Comparison of ENCODE assay signal across 9 cellular contexts in genomic region chr14:76863724-76864407, GRCh38. TPM values are rescaled to one million over a fixed set of nuclear protein-coding genes. Genes with fewer than 3 reads are reported as not detected.
DNase-seq lines count a peak whose midpoint lies in the region; ATAC-seq lines count a peak whose summit lies in the region.
"Had no signal": no experiment of that assay in that cellular context is flagged by ENCODE, and none has a peak within 500 bp of the region (broad histone marks: within the 10 kb centered on the region; RNA-seq: fewer than 3 reads in every experiment).

No MANE protein-coding gene starts in this region.

- H3K4me1 Mint-ChIP-seq in activated CD4-positive, alpha-beta T cell treated with anti-CD3 and anti-CD28 coated beads for 36 hours: peaks cover 40% of the 10 kb centered on the region
- H3K4me1 Mint-ChIP-seq in activated CD4-positive, alpha-beta T cell treated with anti-CD3 and anti-CD28 coated beads, Interleukin-2, amount 10 ng/mL, durations not matched to agents 7 days and 5 days: peaks cover 41% of the 10 kb centered on the region

- no peak overlapping the region for H3K4me3 ChIP-seq in right cardiac atrium (ENCODE audit: low read length)

- H3K27ac ChIP-seq in right cardiac atrium (ENCODE audit: low read length) (peak overlapping the region; percentile 71), substantia nigra (ENCODE audit: low read depth, low read length, poor library complexity, severe bottlenecking) (peak overlapping the region; percentile 56)

- H3K4me1 ChIP-seq in right cardiac atrium (ENCODE audit: control insufficient read depth, insufficient read depth, low read length): peaks cover 8% of the 10 kb centered on the region

- WGBS in right cardiac atrium: 19% methylated on average over 15 of the region's 15 CpGs

- intact Hi-C loops in activated CD4-positive, alpha-beta T cell treated with anti-CD3 and anti-CD28 coated beads for 36 hours (cut with DNase I, micrococcal nuclease): no loop called here
- intact Hi-C loops in right cardiac atrium (cut with DNase I): no loop called here

- peak; percentile 29 for DNase-seq in activated CD4-positive, alpha-beta T cell treated with anti-CD3 and anti-CD28 coated beads for 36 hours
- DNase-seq in activated CD4-positive, alpha-beta T cell treated with anti-CD3 and anti-CD28 coated beads, Interleukin-2, amount 10 ng/mL, durations not matched to agents 7 days and 5 days: no peak
- DNase-seq in SHP77 treated with DMSO at 0.1 percent for 48 hours (lab: John Stamatoyannopoulos, UW) (peak; percentile 52), right cardiac atrium (peak; percentile 73 to 85 (median 83)), substantia nigra (lab: John Stamatoyannopoulos, UW) (peak in 19 of 49 donors; percentile 20 to 49 (median 39)), HUDEP-2 (lab: John Stamatoyannopoulos, UW; ENCODE audit: unreplicated experiment in 76 of 76) (no peak)
- no peak for DNase-seq in activated CD4-positive, CD25-positive, alpha-beta regulatory T cell treated with anti-CD3 and anti-CD28 coated beads, Interleukin-2, amount 50 U/mL, for 72 hours

- no peaks in the 10 kb centered on the region for H3K9me3 Mint-ChIP-seq in activated CD4-positive, alpha-beta T cell treated with anti-CD3 and anti-CD28 coated beads for 36 hours (ENCODE audit: low read depth)
- H3K9me3 Mint-ChIP-seq in activated CD4-positive, alpha-beta T cell treated with anti-CD3 and anti-CD28 coated beads, Interleukin-2, amount 10 ng/mL, durations not matched to agents 7 days and 5 days: no peaks in the 10 kb centered on the region

- no peak for ATAC-seq in activated CD4-positive, alpha-beta T cell treated with anti-CD3 and anti-CD28 coated beads for 36 hours
- peak; percentile 83 to 92 for ATAC-seq in right cardiac atrium
- no peak for ATAC-seq in GM19324 (IDR thresholded peaks at IDR 0.05; ENCODE audit: low FRiP score, unreplicated experiment)

- no peak overlapping the region for H3K4me3 Mint-ChIP-seq in activated CD4-positive, alpha-beta T cell treated with anti-CD3 and anti-CD28 coated beads for 36 hours
- H3K4me3 Mint-ChIP-seq in activated CD4-positive, alpha-beta T cell treated with anti-CD3 and anti-CD28 coated beads, Interleukin-2, amount 10 ng/mL, durations not matched to agents 7 days and 5 days: no peak overlapping the region

- H3K9me3 ChIP-seq in right cardiac atrium (ENCODE audit: control insufficient read depth, low read length): no peaks in the 10 kb centered on the region

- POLR2A ChIA-PET in activated CD4-positive, alpha-beta T cell treated with anti-CD3 and anti-CD28 coated beads for 36 hours (lab: Charles Lee): no interaction called here
- POLR2A ChIA-PET in activated CD4-positive, alpha-beta T cell treated with anti-CD3 and anti-CD28 coated beads, Interleukin-2, amount 10 ng/mL, durations not matched to agents 7 days and 5 days (lab: Charles Lee): no interaction called here

- H3K27me3 Mint-ChIP-seq in activated CD4-positive, alpha-beta T cell treated with anti-CD3 and anti-CD28 coated beads for 36 hours: peaks cover 3% of the 10 kb centered on the region
- H3K27me3 Mint-ChIP-seq in activated CD4-positive, alpha-beta T cell treated with anti-CD3 and anti-CD28 coated beads, Interleukin-2, amount 10 ng/mL, durations not matched to agents 7 days and 5 days: no peaks in the 10 kb centered on the region

- CTCF ChIA-PET in activated CD4-positive, alpha-beta T cell treated with anti-CD3 and anti-CD28 coated beads for 36 hours (lab: Charles Lee): interaction anchor here (0.5 to 19.2 kb wide), 9 partner anchors 9 to 229 kb away, joined by 3 to 599 read pairs (median 3); partner anchors contain the start of gene ANGEL1
- CTCF ChIA-PET in activated CD4-positive, alpha-beta T cell treated with anti-CD3 and anti-CD28 coated beads, Interleukin-2, amount 10 ng/mL, durations not matched to agents 7 days and 5 days (lab: Charles Lee): interaction anchor here (1.7 kb wide), 1 partner anchor 207 kb away, joined by 4 read pairs; no protein-coding TSS in a partner anchor

- no peaks in the 10 kb centered on the region for H3K36me3 Mint-ChIP-seq in activated CD4-positive, alpha-beta T cell treated with anti-CD3 and anti-CD28 coated beads for 36 hours (ENCODE audit: low read depth)
- no peaks in the 10 kb centered on the region for H3K36me3 Mint-ChIP-seq in activated CD4-positive, alpha-beta T cell treated with anti-CD3 and anti-CD28 coated beads, Interleukin-2, amount 10 ng/mL, durations not matched to agents 7 days and 5 days (ENCODE audit: low read depth)

- no peaks in the 10 kb centered on the region for H3K27me3 ChIP-seq in right cardiac atrium (ENCODE audit: control insufficient read depth, insufficient read depth)

- no peak overlapping the region for H3K27ac Mint-ChIP-seq in activated CD4-positive, alpha-beta T cell treated with anti-CD3 and anti-CD28 coated beads for 36 hours
- no peak overlapping the region for H3K27ac Mint-ChIP-seq in activated CD4-positive, alpha-beta T cell treated with anti-CD3 and anti-CD28 coated beads, Interleukin-2, amount 10 ng/mL, durations not matched to agents 7 days and 5 days

RNA-seq across cellular contexts. Expression of gene LRRC74A, which starts 37.7 kb away (rescaled TPM):
- not detected for total RNA-seq in activated CD4-positive, alpha-beta T cell treated with anti-CD3 and anti-CD28 coated beads for 36 hours
- not detected for total RNA-seq in activated CD4-positive, alpha-beta T cell treated with anti-CD3 and anti-CD28 coated beads, Interleukin-2, amount 10 ng/mL, durations not matched to agents 7 days and 5 days
- total RNA-seq in right cardiac atrium: 1 to 10 TPM in 1 of 4 donors, not detected in 3; 1.1 TPM
- not detected for polyA plus RNA-seq in right cardiac atrium
- polyA plus RNA-seq: thymus had no signal

RNA-seq across cellular contexts. Expression of gene ANGEL1, which starts 51.2 kb away (rescaled TPM):
- total RNA-seq in activated CD4-positive, alpha-beta T cell treated with anti-CD3 and anti-CD28 coated beads for 36 hours: 10 to 100 TPM; 15.8 to 17.2 TPM
- 10 to 100 TPM; 13.7 TPM for total RNA-seq in activated CD4-positive, alpha-beta T cell treated with anti-CD3 and anti-CD28 coated beads, Interleukin-2, amount 10 ng/mL, durations not matched to agents 7 days and 5 days
- total RNA-seq in right cardiac atrium: 10 to 100 TPM; 19.9 to 24.9 (median 20.3) TPM
- polyA plus RNA-seq in right cardiac atrium: 12.8 TPM

Comparison
In these comparisons a context has a peak if more than half of its experiments do, and no peak if none do; other contexts are left out.
1. DNase-seq: peak in activated CD4-positive, alpha-beta T cell treated with anti-CD3 and anti-CD28 coated beads for 36 hours (single experiment), SHP77 treated with DMSO at 0.1 percent for 48 hours (single experiment) and right cardiac atrium (3 of 3); none in activated CD4-positive, alpha-beta T cell treated with anti-CD3 and anti-CD28 coated beads, Interleukin-2, amount 10 ng/mL, durations not matched to agents 7 days and 5 days (single experiment), activated CD4-positive, CD25-positive, alpha-beta regulatory T cell treated with anti-CD3 and anti-CD28 coated beads, Interleukin-2, amount 50 U/mL, for 72 hours (single experiment) and HUDEP-2 (0 of 76).
2. ATAC-seq: peak in right cardiac atrium (2 of 2); none in activated CD4-positive, alpha-beta T cell treated with anti-CD3 and anti-CD28 coated beads for 36 hours (single experiment) and GM19324 (single experiment).